Comparison of ENCODE assay signal across 24 cellular contexts in genomic region chr2:240904216-240905175, GRCh38. TPM values are rescaled to one million over a fixed set of nuclear protein-coding genes. Genes with fewer than 3 reads are reported as not detected.
DNase-seq lines count a peak whose midpoint lies in the region; ATAC-seq and TF ChIP-seq lines count a peak whose summit lies in the region.
"Had no signal": no experiment of that assay in that cellular context is flagged by ENCODE, and none has a peak within 500 bp of the region (broad histone marks: within the 10 kb centered on the region; RNA-seq: fewer than 3 reads in every experiment).

No MANE protein-coding gene starts in this region.

- DNase-seq in Right ventricle myocardium inferior (ENCODE audit: missing footprints) (peak; percentile 37), right atrium auricular region (ENCODE audit: low spot score) (no peak), left cardiac atrium (peak; percentile 17), right lobe of liver (peak in 2 of 3 donors; percentile 11 to 42), mammary epithelial cell (no peak), sigmoid colon (no peak), NCI-H2081 treated with DMSO at 0.1 percent for 48 hours (lab: John Stamatoyannopoulos, UW) (no peak)
- DNase-seq in stimulated activated effector memory CD8-positive, alpha-beta T cell treated with anti-CD3 and anti-CD28 coated beads, Interleukin-12 subunit alpha, Interleukin-12 subunit beta, amount 100 ng/mL, for 72 hours (ENCODE audit: low spot score in 2 of 2), result no peak
- DNase-seq: ACHN; C1 segment of cervical spinal cord; CD8-positive, alpha-beta memory T cell; KG1; NCI-H1105; NCI-H146; NCI-H2029; NCI-H226; NCI-H510A treated with DMSO at 0.1 percent for 48 hours; NCI-H748 treated with DMSO at 0.1 percent for 48 hours; NK-92 treated with Interleukin-12 subunit alpha and Interleukin-12 subunit beta, amount 100 ng/mL, for 24 hours had no signal

- H3K4me1 Mint-ChIP-seq in stimulated activated effector memory CD8-positive, alpha-beta T cell treated with anti-CD3 and anti-CD28 coated beads, Interleukin-12 subunit alpha, Interleukin-12 subunit beta, amount 100 ng/mL, for 72 hours, result no peaks in the 10 kb centered on the region
- H3K4me1 Mint-ChIP-seq: CD8-positive, alpha-beta memory T cell had no signal

- WGBS in right lobe of liver (ENCODE audit: insufficient coverage, low coverage, low lambda C conversion rate, missing lambda C conversion rate), result 90% methylated on average over 4 of the region's 19 CpGs
- 88% methylated on average over 13 of the region's 19 CpGs for WGBS in mammary epithelial cell (ENCODE audit: low coverage, missing lambda C conversion rate)
- 82 to 88% methylated on average over 19 of the region's 19 CpGs for WGBS in sigmoid colon, 2 donors

- H3K4me1 ChIP-seq in right atrium auricular region, result peaks cover 0 to 3% of the 10 kb centered on the region in 2 donors
- no peaks in the 10 kb centered on the region for H3K4me1 ChIP-seq in right lobe of liver
- H3K4me1 ChIP-seq in mammary epithelial cell (ENCODE audit: insufficient read depth, low read length), result no peaks in the 10 kb centered on the region
- H3K4me1 ChIP-seq in sigmoid colon, result no peaks in the 10 kb centered on the region

- H3K4me2 ChIP-seq in mammary epithelial cell (ENCODE audit: insufficient read depth, low read depth, low read length), result no peak overlapping the region

- TF ChIP-seq POLR2A in right lobe of liver (IDR thresholded peaks at IDR 0.05) (no peak), sigmoid colon (IDR thresholded peaks at IDR 0.05) (no peak)

- H3K9me3 Mint-ChIP-seq in stimulated activated effector memory CD8-positive, alpha-beta T cell treated with anti-CD3 and anti-CD28 coated beads, Interleukin-12 subunit alpha, Interleukin-12 subunit beta, amount 100 ng/mL, for 72 hours, result no peaks in the 10 kb centered on the region
- H3K9me3 Mint-ChIP-seq: CD8-positive, alpha-beta memory T cell had no signal

- in situ Hi-C loops in mammary epithelial cell (cut with MboI; ENCODE audit: low sequenced_read_pairs in 2 of 2), result no loop called here

- TF ChIP-seq EP300 in sigmoid colon (IDR thresholded peaks at IDR 0.05), result no peak

- intact Hi-C loops in Right ventricle myocardium inferior (cut with DNase I), result no loop called here
- intact Hi-C loops in left cardiac atrium (cut with DNase I), result no loop called here
- intact Hi-C loops in right lobe of liver (cut with DNase I), result no loop called here
- intact Hi-C loops in mammary epithelial cell (cut with micrococcal nuclease), result no loop called here
- intact Hi-C loops in sigmoid colon (cut with DNase I), result no loop called here

- no peaks in the 10 kb centered on the region for H3K79me2 ChIP-seq in mammary epithelial cell (ENCODE audit: insufficient read depth, low read length)

- no peaks in the 10 kb centered on the region for H3K36me3 Mint-ChIP-seq in stimulated activated effector memory CD8-positive, alpha-beta T cell treated with anti-CD3 and anti-CD28 coated beads, Interleukin-12 subunit alpha, Interleukin-12 subunit beta, amount 100 ng/mL, for 72 hours
- H3K36me3 Mint-ChIP-seq: CD8-positive, alpha-beta memory T cell had no signal

- dilution Hi-C loops in mammary epithelial cell (cut with HindIII; ENCODE audit: low sequenced_read_pairs), result no loop called here

- H3K4me3 ChIP-seq in right atrium auricular region (no peak overlapping the region), right lobe of liver (no peak overlapping the region), mammary epithelial cell (replicated peaks in 1 of 3; ENCODE audit: insufficient read depth in 1 of 3, low read depth in 2 of 3, low read length in 3 of 3) (no peak overlapping the region), sigmoid colon (no peak overlapping the region)
- H3K4me3 ChIP-seq: SJCRH30 had no signal

- TF ChIP-seq CTCF in right atrium auricular region (IDR thresholded peaks at IDR 0.05), result no peak
- TF ChIP-seq CTCF in right lobe of liver (IDR thresholded peaks at IDR 0.05), result no peak
- no peak for TF ChIP-seq CTCF in mammary epithelial cell (conservative IDR thresholded peaks at IDR 0.05 in 1 of 2, IDR thresholded peaks at IDR 0.05 in 1 of 2; ENCODE audit: extremely low read depth in 1 of 2, insufficient read depth in 1 of 2, low read depth in 1 of 2, low read length in 2 of 2)
- no peak for TF ChIP-seq CTCF in sigmoid colon (IDR thresholded peaks at IDR 0.05)

- H3K36me3 ChIP-seq in right atrium auricular region (no peaks in the 10 kb centered on the region), right lobe of liver (no peaks in the 10 kb centered on the region), mammary epithelial cell (ENCODE audit: insufficient read depth, low read length) (no peaks in the 10 kb centered on the region), sigmoid colon (no peaks in the 10 kb centered on the region)
- H3K36me3 ChIP-seq: SJCRH30 had no signal

- H2AFZ ChIP-seq in mammary epithelial cell (ENCODE audit: low read depth, low read length), result no peak overlapping the region

- CTCF ChIA-PET in mammary epithelial cell (lab: Charles Lee; ENCODE audit: low non-redundant PET), result no interaction called here

- H3K27ac Mint-ChIP-seq in stimulated activated effector memory CD8-positive, alpha-beta T cell treated with anti-CD3 and anti-CD28 coated beads, Interleukin-12 subunit alpha, Interleukin-12 subunit beta, amount 100 ng/mL, for 72 hours, result no peak overlapping the region
- H3K27ac Mint-ChIP-seq: CD8-positive, alpha-beta memory T cell had no signal

- BruUV-seq in mammary epithelial cell (replicated peaks; lab: Mats Ljungman, UMichigan), result no TSS peak

- ATAC-seq in Right ventricle myocardium inferior (no peak), left cardiac atrium (no peak), right lobe of liver (no peak)
- peak; percentile 9 for ATAC-seq in stimulated activated effector memory CD8-positive, alpha-beta T cell treated with anti-CD3 and anti-CD28 coated beads, Interleukin-12 subunit alpha, Interleukin-12 subunit beta, amount 100 ng/mL, for 72 hours

- H3K27ac ChIP-seq in right atrium auricular region, result no peak overlapping the region
- no peak overlapping the region for H3K27ac ChIP-seq in right lobe of liver
- H3K27ac ChIP-seq in mammary epithelial cell (ENCODE audit: insufficient read depth, low read depth, low read length), result no peak overlapping the region
- no peak overlapping the region for H3K27ac ChIP-seq in sigmoid colon
- H3K27ac ChIP-seq: 22Rv1, SJCRH30 had no signal

- H3K9ac ChIP-seq in mammary epithelial cell (ENCODE audit: insufficient read depth, low read length), result no peak overlapping the region

- no peaks in the 10 kb centered on the region for H4K20me1 ChIP-seq in mammary epithelial cell (ENCODE audit: insufficient read depth, low read length)

- H3K27me3 ChIP-seq in right atrium auricular region (no peaks in the 10 kb centered on the region), right lobe of liver (no peaks in the 10 kb centered on the region), mammary epithelial cell (ENCODE audit: insufficient read depth, low read length) (peaks cover 15% of the 10 kb centered on the region), sigmoid colon (peaks cover 5 to 24% (median 6%) of the 10 kb centered on the region in 3 donors)

- no peaks in the 10 kb centered on the region for H3K9me3 ChIP-seq in right atrium auricular region
- H3K9me3 ChIP-seq in right lobe of liver, result no peaks in the 10 kb centered on the region
- H3K9me3 ChIP-seq in mammary epithelial cell (replicated peaks; ENCODE audit: insufficient read depth, low read length), result no peaks in the 10 kb centered on the region
- H3K9me3 ChIP-seq in sigmoid colon, result no peaks in the 10 kb centered on the region
- H3K9me3 ChIP-seq: SJCRH30 had no signal

- no peak overlapping the region for H3K4me3 Mint-ChIP-seq in stimulated activated effector memory CD8-positive, alpha-beta T cell treated with anti-CD3 and anti-CD28 coated beads, Interleukin-12 subunit alpha, Interleukin-12 subunit beta, amount 100 ng/mL, for 72 hours
- H3K4me3 Mint-ChIP-seq: CD8-positive, alpha-beta memory T cell had no signal

RNA-seq across cellular contexts. Expression of gene CROCC2, which starts 1.6 kb away (rescaled TPM):
- total RNA-seq in Right ventricle myocardium inferior (not detected), right atrium auricular region (not detected), left cardiac atrium (not detected), right lobe of liver (under 1 TPM in 5 of 6 experiments, not detected in 1; 0.06 to 0.15 (median 0.12) TPM), mammary epithelial cell (not detected), sigmoid colon (not detected)
- polyA plus RNA-seq in mammary epithelial cell (not detected), sigmoid colon (under 1 TPM in 2 of 3 donors, not detected in 1; under 0.01 to 0.09 TPM)
- not detected for polyA minus RNA-seq in mammary epithelial cell
- total RNA-seq: Calu3; CD8-positive, alpha-beta memory T cell; G401; H4 had no signal
- polyA plus RNA-seq: CD8-positive, alpha-beta memory T cell had no signal

RNA-seq across cellular contexts. Expression of gene MAB21L4, which starts 8.5 kb away (rescaled TPM):
- not detected for total RNA-seq in Right ventricle myocardium inferior
- total RNA-seq in right atrium auricular region, result under 1 TPM in 1 of 2 donors, not detected in 1; 0.31 TPM
- not detected for total RNA-seq in left cardiac atrium
- 10 to 100 TPM in 1 of 6 experiments, 1 to 10 TPM in 5; 3.7 to 17.0 (median 5.2) TPM for total RNA-seq in right lobe of liver
- total RNA-seq in mammary epithelial cell, result under 1 TPM; 0.14 to 0.17 TPM
- polyA plus RNA-seq in mammary epithelial cell, result 0.29 TPM
- not detected for polyA minus RNA-seq in mammary epithelial cell
- total RNA-seq in sigmoid colon, result not detected
- 10 to 100 TPM in 1 of 3 donors, 1 to 10 TPM in 2; 1.2 to 17.6 (median 1.7) TPM for polyA plus RNA-seq in sigmoid colon
- total RNA-seq: CD8-positive, alpha-beta memory T cell; G401; H4 had no signal
- polyA plus RNA-seq: CD8-positive, alpha-beta memory T cell had no signal

RNA-seq across cellular contexts. Expression of gene AGXT, which starts 35.9 kb away (rescaled TPM):
- total RNA-seq in Right ventricle myocardium inferior, result not detected
- total RNA-seq in right atrium auricular region, result not detected
- under 1 TPM; 0.24 to 0.29 TPM for total RNA-seq in left cardiac atrium
- 1,000 to 10,000 TPM in 4 of 6 experiments, 100 to 1,000 TPM in 2; 744 to 1,833 (median 1,254) TPM for total RNA-seq in right lobe of liver
- total RNA-seq in mammary epithelial cell, result not detected
- not detected for polyA plus RNA-seq in mammary epithelial cell
- not detected for polyA minus RNA-seq in mammary epithelial cell
- total RNA-seq in sigmoid colon, result not detected
- polyA plus RNA-seq in sigmoid colon, result 1 to 10 TPM in 2 of 3 donors, under 1 TPM in 1; 0.60 to 2.4 (median 1.6) TPM
- total RNA-seq: Calu3; CD8-positive, alpha-beta memory T cell; G401; H4 had no signal
- polyA plus RNA-seq: CD8-positive, alpha-beta memory T cell had no signal

Comparison
In these comparisons a context has a peak if more than half of its experiments do, and no peak if none do; other contexts are left out.
1. DNase-seq: peak in Right ventricle myocardium inferior (single experiment), left cardiac atrium (single experiment) and right lobe of liver (2 of 3); none in right atrium auricular region (single experiment), stimulated activated effector memory CD8-positive, alpha-beta T cell treated with anti-CD3 and anti-CD28 coated beads, Interleukin-12 subunit alpha, Interleukin-12 subunit beta, amount 100 ng/mL, for 72 hours (0 of 2), mammary epithelial cell (single experiment), sigmoid colon (single experiment) and NCI-H2081 treated with DMSO at 0.1 percent for 48 hours (single experiment).
2. RNA of gene AGXT, which starts 35.9 kb away (total RNA-seq): 744 to 1,833 TPM in right lobe of liver; 0.24 to 0.29 TPM in left cardiac atrium, not detected in Right ventricle myocardium inferior (single experiment), not detected in right atrium auricular region, not detected in mammary epithelial cell and not detected in sigmoid colon; every median in the first group is over 100 times any median in the second.